ENCODE assay signal across 8 cellular contexts in the genomic region with DNA sequence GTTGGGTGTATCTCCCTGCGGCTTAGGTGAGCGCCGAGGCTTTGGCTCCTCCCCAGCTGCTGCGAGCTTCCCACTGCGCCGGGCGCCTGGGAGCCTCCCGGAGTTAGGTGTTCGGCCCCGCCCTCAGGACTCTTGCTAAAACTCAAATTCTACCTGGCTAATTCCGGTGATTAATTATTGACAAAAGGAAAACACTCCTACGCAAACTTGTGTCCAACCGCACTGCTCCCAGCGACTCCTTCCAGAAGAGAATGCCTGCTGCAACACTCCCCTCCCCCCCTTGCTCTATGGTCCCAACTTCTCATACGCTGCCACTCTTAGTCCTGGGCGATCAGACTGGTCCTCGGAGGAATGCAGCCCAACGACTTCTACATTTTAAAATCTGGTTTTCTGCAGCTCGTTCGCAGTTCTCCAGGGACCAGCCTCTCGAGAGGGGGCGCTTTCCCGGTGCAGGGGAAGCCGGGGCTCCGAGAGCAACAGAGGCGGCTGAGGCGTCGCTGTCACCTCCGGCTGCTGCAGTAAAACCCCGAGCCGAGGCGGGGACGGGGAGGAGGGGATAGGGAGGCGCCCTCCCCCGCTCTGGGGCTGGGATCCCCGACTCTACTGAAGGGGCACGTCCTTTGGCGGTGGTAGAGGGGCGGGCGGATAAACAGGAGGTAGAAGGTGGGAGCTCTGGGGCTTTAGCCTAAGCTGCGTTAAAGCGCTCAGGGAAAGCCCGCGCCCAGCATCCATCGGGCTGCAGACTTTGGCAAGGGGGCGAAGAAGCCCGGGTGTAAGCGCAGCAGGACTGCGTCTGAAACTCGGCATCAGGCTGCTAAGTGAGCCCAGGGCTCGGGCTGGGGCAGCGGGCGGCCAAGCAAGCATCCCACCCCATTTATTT. TPM values are rescaled to one million over a fixed set of nuclear protein-coding genes. Genes with fewer than 3 reads are reported as not detected.
DNase-seq lines count a peak whose midpoint lies in the region; ATAC-seq and TF ChIP-seq lines count a peak whose summit lies in the region.

A gene with protein sequence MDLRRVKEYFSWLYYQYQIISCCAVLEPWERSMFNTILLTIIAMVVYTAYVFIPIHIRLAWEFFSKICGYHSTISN (minus strand): TSS at position 77 of the 880 bp plus-strand sequence. CDS start 25,194 bp downstream, outside the sequence.

- DNase-seq in AG09309 (ENCODE audit: low read depth) (no peak), RPMI8226 (peak; percentile 14), head of caudate nucleus (peak; percentile 5 to 88 (median 70)), osteocyte (ENCODE audit: extremely low spot score, unreplicated experiment) (no peak), HCEC 1CT (no peak)
- peak; percentile 57 for DNase-seq in activated naive CD4-positive, alpha-beta T cell treated with anti-CD3 and anti-CD28 coated beads, Interleukin-2, amount 10 ng/mL, durations not matched to agents 7 days and 5 days

- CTCF ChIA-PET in activated naive CD4-positive, alpha-beta T cell treated with anti-CD3 and anti-CD28 coated beads, Interleukin-2, amount 10 ng/mL, durations not matched to agents 7 days and 5 days (lab: Charles Lee): interaction anchor here (1.2 kb wide), 1 partner anchor 11 kb away, joined by 3 read pairs; no protein-coding TSS in a partner anchor

- H3K27ac Mint-ChIP-seq in activated naive CD4-positive, alpha-beta T cell treated with anti-CD3 and anti-CD28 coated beads, Interleukin-2, amount 10 ng/mL, durations not matched to agents 7 days and 5 days: no peak within 1 kb of the TSS
- no peak within 1 kb of the TSS for H3K27ac Mint-ChIP-seq in osteocyte (ENCODE audit: unreplicated experiment)

- ATAC-seq in GM19025 (IDR thresholded peaks at IDR 0.05; ENCODE audit: low read depth, unreplicated experiment) (peak; percentile 40), HG03354 (IDR thresholded peaks at IDR 0.05; ENCODE audit: poor library complexity, severe bottlenecking, unreplicated experiment) (peak; percentile 62)

- peaks cover 20% of the 10 kb centered on the region for H3K4me1 Mint-ChIP-seq in activated naive CD4-positive, alpha-beta T cell treated with anti-CD3 and anti-CD28 coated beads, Interleukin-2, amount 10 ng/mL, durations not matched to agents 7 days and 5 days
- peaks cover 13% of the 10 kb centered on the region for H3K4me1 Mint-ChIP-seq in osteocyte (ENCODE audit: unreplicated experiment)

- peaks cover 77% of the 10 kb centered on the region for H3K27me3 Mint-ChIP-seq in activated naive CD4-positive, alpha-beta T cell treated with anti-CD3 and anti-CD28 coated beads, Interleukin-2, amount 10 ng/mL, durations not matched to agents 7 days and 5 days
- peaks cover 77% of the 10 kb centered on the region for H3K27me3 Mint-ChIP-seq in osteocyte (ENCODE audit: unreplicated experiment)

- H3K4me3 Mint-ChIP-seq in activated naive CD4-positive, alpha-beta T cell treated with anti-CD3 and anti-CD28 coated beads, Interleukin-2, amount 10 ng/mL, durations not matched to agents 7 days and 5 days: peak within 1 kb of the TSS; percentile 73
- H3K4me3 Mint-ChIP-seq in osteocyte (ENCODE audit: unreplicated experiment): peak within 1 kb of the TSS; percentile 80

- intact Hi-C loops in head of caudate nucleus (cut with DNase I): no loop called here

- no peaks in the 10 kb centered on the region for H3K9me3 Mint-ChIP-seq in activated naive CD4-positive, alpha-beta T cell treated with anti-CD3 and anti-CD28 coated beads, Interleukin-2, amount 10 ng/mL, durations not matched to agents 7 days and 5 days
- peaks cover 6% of the 10 kb centered on the region for H3K9me3 Mint-ChIP-seq in osteocyte (ENCODE audit: unreplicated experiment)

- H3K36me3 Mint-ChIP-seq in activated naive CD4-positive, alpha-beta T cell treated with anti-CD3 and anti-CD28 coated beads, Interleukin-2, amount 10 ng/mL, durations not matched to agents 7 days and 5 days: no peaks in the 10 kb centered on the region
- H3K36me3 Mint-ChIP-seq in osteocyte (ENCODE audit: unreplicated experiment): peaks cover 4% of the 10 kb centered on the region

- TF ChIP-seq CTCF in AG09309 (IDR thresholded peaks at IDR 0.05; ENCODE audit: control insufficient read depth, insufficient read depth, low read depth, low read length, missing control alignments): peak; percentile 33
- peak; percentile 35 for TF ChIP-seq CTCF in osteocyte (IDR thresholded peaks at IDR 0.05)

- H3K4me3 ChIP-seq in AG09309 (ENCODE audit: control insufficient read depth, low read depth, low read length): peak within 1 kb of the TSS; percentile 43

RNA-seq across cellular contexts. Expression of the gene that starts here (rescaled TPM):
- not detected in 2 replicates for total RNA-seq in osteocyte

Comparison
In these comparisons a context has a peak if more than half of its experiments do, and no peak if none do; other contexts are left out.
1. DNase-seq: peak in RPMI8226 (single experiment), activated naive CD4-positive, alpha-beta T cell treated with anti-CD3 and anti-CD28 coated beads, Interleukin-2, amount 10 ng/mL, durations not matched to agents 7 days and 5 days (single experiment) and head of caudate nucleus (42 of 42); none in AG09309 (single experiment), osteocyte (single experiment) and HCEC 1CT (single experiment).